Comparison of ENCODE assay signal across 22 cellular contexts in genomic region chr4:82618321-82618720, GRCh38. TPM values are rescaled to one million over a fixed set of nuclear protein-coding genes. Genes with fewer than 3 reads are reported as not detected.
DNase-seq lines count a peak whose midpoint lies in the region; ATAC-seq and TF ChIP-seq lines count a peak whose summit lies in the region.
"Had no signal": no experiment of that assay in that cellular context is flagged by ENCODE, and none has a peak within 500 bp of the region (broad histone marks: within the 10 kb centered on the region; RNA-seq: fewer than 3 reads in every experiment).

No MANE protein-coding gene starts in this region.

- H3K9ac ChIP-seq in SK-N-MC (ENCODE audit: insufficient read length): no peak overlapping the region

- H3K4me3 ChIP-seq in cardiac muscle cell (no peak overlapping the region), heart right ventricle (no peak overlapping the region), SK-N-MC (peak overlapping the region; percentile 2; the same call in 1 of the 2 replicates), fibroblast of the aortic adventitia (ENCODE audit: low read depth, low read length) (no peak overlapping the region)
- H3K4me3 ChIP-seq: coronary artery, esophagus squamous epithelium, upper lobe of right lung had no signal

- WGBS in heart right ventricle, 2 donors: 13 to 20% methylated on average over 1 of the region's 1 CpG

- DNase-seq in cardiac muscle cell (ENCODE audit: low read depth in 1 of 2, low spot score in 1 of 2) (peak; percentile 22 to 44), heart right ventricle (no peak), SK-N-MC (ENCODE audit: low read depth, low spot score) (no peak), fibroblast of the aortic adventitia (ENCODE audit: low read depth) (peak; percentile 75), sciatic nerve (ENCODE audit: low spot score) (no peak), UCSD-AML1 (lab: John Stamatoyannopoulos, UW; ENCODE audit: unreplicated experiment) (no peak), occipital lobe (lab: John Stamatoyannopoulos, UW) (no peak)
- DNase-seq: 8988T; activated CD4-positive, alpha-beta memory T cell treated with anti-CD3 and anti-CD28 coated beads for 36 hours; activated CD4-positive, CD25-positive, alpha-beta regulatory T cell; activated effector memory CD4-positive, alpha-beta T cell treated with anti-CD3 and anti-CD28 coated beads, Interleukin-2, amount 50 U/mL, for 16 hours; endodermal cell; esophagus squamous epithelium; NCI-H1436; NCI-H526 treated with DMSO at 0.1 percent for 48 hours; posterior cingulate gyrus; T1000; upper lobe of right lung had no signal

- TF ChIP-seq CTCF in cardiac muscle cell (IDR thresholded peaks at IDR 0.05; ENCODE audit: low read depth, low read length) (no peak), heart right ventricle (IDR thresholded peaks at IDR 0.05) (no peak), fibroblast of the aortic adventitia (IDR thresholded peaks at IDR 0.05; ENCODE audit: insufficient read depth, low read length) (no peak)

- H3K36me3 ChIP-seq in cardiac muscle cell (no peaks in the 10 kb centered on the region), heart right ventricle (no peaks in the 10 kb centered on the region), SK-N-MC (ENCODE audit: insufficient read depth, low read length) (no peaks in the 10 kb centered on the region)
- H3K36me3 ChIP-seq: esophagus squamous epithelium, upper lobe of right lung had no signal

- no peaks in the 10 kb centered on the region for H3K27me3 ChIP-seq in cardiac muscle cell
- H3K27me3 ChIP-seq in heart right ventricle: no peaks in the 10 kb centered on the region
- H3K27me3 ChIP-seq: upper lobe of right lung had no signal

- intact Hi-C loops in heart right ventricle (cut with DNase I): no loop called here
- intact Hi-C loops in sciatic nerve (cut with DNase I): no loop called here

- ATAC-seq in heart right ventricle (no peak), sciatic nerve (peak; percentile 61)
- no peak for ATAC-seq in activated CD4-positive, CD25-positive, alpha-beta regulatory T cell treated with anti-CD3 and anti-CD28 coated beads, Interleukin-2, amount 50 U/mL, for 24 hours
- ATAC-seq: upper lobe of right lung had no signal

- H3K4me1 ChIP-seq in cardiac muscle cell (ENCODE audit: low read depth) (peaks cover 8% of the 10 kb centered on the region), heart right ventricle (peaks cover 0 to 7% (median 0%) of the 10 kb centered on the region in 9 donors)
- H3K4me1 ChIP-seq: esophagus squamous epithelium, upper lobe of right lung had no signal

- H3K9me3 ChIP-seq in cardiac muscle cell (ENCODE audit: low read depth): no peaks in the 10 kb centered on the region
- H3K9me3 ChIP-seq in heart right ventricle: no peaks in the 10 kb centered on the region
- no peaks in the 10 kb centered on the region for H3K9me3 ChIP-seq in SK-N-MC (ENCODE audit: low read depth, low read length)
- H3K9me3 ChIP-seq: esophagus squamous epithelium, upper lobe of right lung had no signal

- H3K27ac ChIP-seq in cardiac muscle cell (no peak overlapping the region), heart right ventricle (no peak overlapping the region), SK-N-MC (no peak overlapping the region)
- H3K27ac ChIP-seq: coronary artery, esophagus squamous epithelium, RWPE1, upper lobe of right lung had no signal

RNA-seq across cellular contexts. Expression of gene TMEM150C, which starts 56.5 kb away (rescaled TPM):
- total RNA-seq in cardiac muscle cell (5.1 and 5.6 TPM in 2 replicates), heart right ventricle (10 to 100 TPM in 8 of 10 donors, 1 to 10 TPM in 2; 8.5 to 22.7 (median 12.6) TPM), fibroblast of the aortic adventitia (ENCODE audit: low replicate concordance) (0.45 and 1.9 TPM in 2 replicates), sciatic nerve (14.3 TPM), occipital lobe (90.0 TPM)
- polyA plus RNA-seq in cardiac muscle cell (5.3 and 6.5 TPM in 2 replicates), heart right ventricle (10 to 100 TPM in 1 of 2 donors, 1 to 10 TPM in 1; 6.5 to 19.0 TPM)
- total RNA-seq: activated CD4-positive, alpha-beta memory T cell treated with anti-CD3 and anti-CD28 coated beads for 36 hours had no signal
- polyA plus RNA-seq: CD14-positive monocyte had no signal

Comparison
In these comparisons a context has a peak if more than half of its experiments do, and no peak if none do; other contexts are left out.
1. DNase-seq: peak in cardiac muscle cell (2 of 2) and fibroblast of the aortic adventitia (single experiment); none in heart right ventricle (0 of 2), SK-N-MC (single experiment), sciatic nerve (single experiment), UCSD-AML1 (single experiment) and occipital lobe (single experiment).